Comparison of ENCODE assay signal across 2 cellular contexts in genomic region chr12:54569995-54570531, GRCh38.
A peak's percentile ranks its signal among the peaks of the same experiment; 100 is the strongest.
TF ChIP-seq lines count a peak whose summit lies in the region.

No MANE protein-coding gene starts in this region.

TF ChIP-seq in H1, 55 proteins besides CTCF, POLR2A, EP300 and RAD21 (continues in another document):
- TF ChIP-seq TEAD4 (IDR thresholded peaks at IDR 0.05; ENCODE audit: low read depth, low read length) (no peak), RFX5 (IDR thresholded peaks at IDR 0.05; ENCODE audit: borderline replicate concordance, low read depth, low read length) (no peak), KDM1A (IDR thresholded peaks at IDR 0.05; ENCODE audit: borderline replicate concordance, low read length) (peak; percentile 84; the same call in 1 of the 2 replicates), GABPA (IDR thresholded peaks at IDR 0.05; ENCODE audit: borderline replicate concordance, insufficient read depth, low read length) (no peak), TAF1 (IDR thresholded peaks at IDR 0.05; ENCODE audit: low read depth, low read length) (no peak), BACH1 (IDR thresholded peaks at IDR 0.05; ENCODE audit: low read length) (no peak), SIX5 (IDR thresholded peaks at IDR 0.05; ENCODE audit: low read depth, low read length) (no peak), CHD7 (IDR thresholded peaks at IDR 0.05; ENCODE audit: insufficient replicate concordance, low read length) (no peak), SP4 (IDR thresholded peaks at IDR 0.05; ENCODE audit: low read length) (no peak), SP1 (IDR thresholded peaks at IDR 0.05; ENCODE audit: low read depth, low read length) (no peak), MAFK (IDR thresholded peaks at IDR 0.05; ENCODE audit: low read depth, low read length) (peak; percentile 61; the same call in 1 of the 2 replicates), NANOG (IDR thresholded peaks at IDR 0.05; ENCODE audit: insufficient read depth, low read depth, low read length, poor library complexity, severe bottlenecking) (no peak), SIN3A (conservative IDR thresholded peaks at IDR 0.05 in 1 of 2, IDR thresholded peaks at IDR 0.05 in 1 of 2; ENCODE audit: low read depth in 1 of 2, low read length in 2 of 2) (no peak), FOSL1 (IDR thresholded peaks at IDR 0.05; ENCODE audit: insufficient read depth, low read depth, low read length) (no peak), RNF2 (IDR thresholded peaks at IDR 0.05; ENCODE audit: borderline replicate concordance, low read depth, low read length, missing control alignments, poor library complexity, severe bottlenecking) (no peak), ASH2L (IDR thresholded peaks at IDR 0.05; ENCODE audit: low read length) (no peak), PHF8 (conservative IDR thresholded peaks at IDR 0.05; ENCODE audit: low read depth, low read length) (no peak), TAF7 (optimal IDR thresholded peaks at IDR 0.05; ENCODE audit: borderline replicate concordance, low read depth, low read length) (no peak), CBX8 (IDR thresholded peaks at IDR 0.05; ENCODE audit: borderline replicate concordance, low read depth, low read length) (no peak), NRF1 (IDR thresholded peaks at IDR 0.05; ENCODE audit: low read depth, low read length) (no peak), POU5F1 (IDR thresholded peaks at IDR 0.05; ENCODE audit: low read depth, low read length) (no peak), HDAC2 (IDR thresholded peaks at IDR 0.05; ENCODE audit: borderline replicate concordance in 1 of 2, low read depth in 2 of 2, low read length in 2 of 2) (peak in 1 of 2 experiments; percentile 77; a peak in 1 of 4 replicates)

TF ChIP-seq in WTC11, 78 proteins besides CTCF, POLR2A, EP300 and RAD21:
- TF ChIP-seq ZMAT4 (CRISPR knock-in tag; IDR thresholded peaks at IDR 0.05) = no peak
- TF ChIP-seq ZNF232 (CRISPR knock-in tag; IDR thresholded peaks at IDR 0.05) = no peak
- no peak for TF ChIP-seq GABPB1 (CRISPR knock-in tag; IDR thresholded peaks at IDR 0.05)
- TF ChIP-seq ELF4 (CRISPR knock-in tag; IDR thresholded peaks at IDR 0.05; ENCODE audit: low read depth) = no peak
- no peak for TF ChIP-seq JUN (CRISPR knock-in tag; IDR thresholded peaks at IDR 0.05)
- no peak for TF ChIP-seq MYBL2 (CRISPR knock-in tag; IDR thresholded peaks at IDR 0.05)
- no peak for TF ChIP-seq ETV6 (CRISPR knock-in tag; IDR thresholded peaks at IDR 0.05)
- no peak for TF ChIP-seq TCF7 (CRISPR knock-in tag; IDR thresholded peaks at IDR 0.05; ENCODE audit: low read depth)
- TF ChIP-seq ZBTB21 (CRISPR knock-in tag; IDR thresholded peaks at IDR 0.05; ENCODE audit: borderline replicate concordance) = no peak
- TF ChIP-seq TEAD1 (CRISPR knock-in tag; IDR thresholded peaks at IDR 0.05) = no peak
- TF ChIP-seq, protein P1, sequence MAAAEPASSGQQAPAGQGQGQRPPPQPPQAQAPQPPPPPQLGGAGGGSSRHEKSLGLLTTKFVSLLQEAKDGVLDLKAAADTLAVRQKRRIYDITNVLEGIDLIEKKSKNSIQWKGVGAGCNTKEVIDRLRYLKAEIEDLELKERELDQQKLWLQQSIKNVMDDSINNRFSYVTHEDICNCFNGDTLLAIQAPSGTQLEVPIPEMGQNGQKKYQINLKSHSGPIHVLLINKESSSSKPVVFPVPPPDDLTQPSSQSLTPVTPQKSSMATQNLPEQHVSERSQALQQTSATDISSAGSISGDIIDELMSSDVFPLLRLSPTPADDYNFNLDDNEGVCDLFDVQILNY (CRISPR knock-in tag; IDR thresholded peaks at IDR 0.05) = no peak
- no peak for TF ChIP-seq ESRRA (CRISPR knock-in tag; IDR thresholded peaks at IDR 0.05; ENCODE audit: borderline replicate concordance)
- TF ChIP-seq FOXP1 (CRISPR knock-in tag; IDR thresholded peaks at IDR 0.05; ENCODE audit: borderline replicate concordance) = no peak
- TF ChIP-seq PRDM15 (CRISPR knock-in tag; IDR thresholded peaks at IDR 0.05) = no peak
- no peak for TF ChIP-seq RELA (CRISPR knock-in tag; IDR thresholded peaks at IDR 0.05; ENCODE audit: borderline replicate concordance)
- no peak for TF ChIP-seq ZNF219 (CRISPR knock-in tag; IDR thresholded peaks at IDR 0.05; ENCODE audit: borderline replicate concordance)
- TF ChIP-seq SMAD3 (CRISPR knock-in tag; IDR thresholded peaks at IDR 0.05; ENCODE audit: borderline replicate concordance) = no peak
- TF ChIP-seq SOX15 (CRISPR knock-in tag; IDR thresholded peaks at IDR 0.05) = no peak
- no peak for TF ChIP-seq NR3C1 (CRISPR knock-in tag; conservative IDR thresholded peaks at IDR 0.05; ENCODE audit: low read depth)
